ENCODE assay signal across 8 cellular contexts in genomic region chr11:6746086-6746618, GRCh38. TPM values are rescaled to one million over a fixed set of nuclear protein-coding genes. Genes with fewer than 3 reads are reported as not detected.
DNase-seq lines count a peak whose midpoint lies in the region; ATAC-seq and TF ChIP-seq lines count a peak whose summit lies in the region.

No MANE protein-coding gene starts in this region.

- ATAC-seq in heart left ventricle, result peak in 2 of 4 donors; percentile 42 to 86
- peak; percentile 84 for ATAC-seq in HG03196 (IDR thresholded peaks at IDR 0.05; ENCODE audit: unreplicated experiment)
- ATAC-seq in right lobe of liver, result peak; percentile 67 to 95 (median 88)
- no peak for ATAC-seq in GM23338

- no peaks in the 10 kb centered on the region for H4K20me1 ChIP-seq in GM23338 (replicated peaks; ENCODE audit: insufficient read depth)

- H3K4me1 Mint-ChIP-seq in GM23338, result no peaks in the 10 kb centered on the region

- H3K9me2 ChIP-seq in GM23338 (ENCODE audit: insufficient read depth), result peaks cover 7% of the 10 kb centered on the region; the same call in 1 of the 2 replicates

- no peak for TF ChIP-seq POLR2A in heart left ventricle (IDR thresholded peaks at IDR 0.05)
- TF ChIP-seq POLR2A in right lobe of liver (IDR thresholded peaks at IDR 0.05), result peak; percentile 50

- no peaks in the 10 kb centered on the region for H3K79me2 ChIP-seq in GM23338 (replicated peaks; ENCODE audit: insufficient read depth)

- H3K4me3 ChIP-seq in heart left ventricle (peak overlapping the region; percentile 12 to 65 (median 47)), right lobe of liver (peak overlapping the region in 2 of 3 donors; percentile 13 to 23), GM23338 (no peak overlapping the region)

- H3K9me3 Mint-ChIP-seq in GM23338, result no peaks in the 10 kb centered on the region

- no peaks in the 10 kb centered on the region for H3K27me3 Mint-ChIP-seq in GM23338 (ENCODE audit: insufficient read depth, low read depth, poor library complexity)

- H3K9me3 ChIP-seq in heart left ventricle (no peaks in the 10 kb centered on the region), right lobe of liver (no peaks in the 10 kb centered on the region)

- H3K27ac ChIP-seq in heart left ventricle (peak overlapping the region; percentile 56 to 98 (median 78)), right lobe of liver (peak overlapping the region; percentile 52 to 71 (median 58)), GM23338 (ENCODE audit: low read depth) (no peak overlapping the region)

- no peak overlapping the region for H3K27ac Mint-ChIP-seq in GM23338

- H3K36me3 Mint-ChIP-seq in GM23338 (ENCODE audit: low read depth), result no peaks in the 10 kb centered on the region

- no peaks in the 10 kb centered on the region for H3K27me3 ChIP-seq in heart left ventricle
- no peaks in the 10 kb centered on the region for H3K27me3 ChIP-seq in right lobe of liver
- no peaks in the 10 kb centered on the region for H3K27me3 ChIP-seq in GM23338 (ENCODE audit: insufficient read depth)

- no peaks in the 10 kb centered on the region for H3F3A ChIP-seq in GM23338 (replicated peaks; ENCODE audit: low read depth)

- H3K4me2 ChIP-seq in GM23338, result no peak overlapping the region

- H2AFZ ChIP-seq in GM23338, result no peak overlapping the region

- H3K36me3 ChIP-seq in heart left ventricle (no peaks in the 10 kb centered on the region), right lobe of liver (no peaks in the 10 kb centered on the region), GM23338 (ENCODE audit: insufficient read depth) (no peaks in the 10 kb centered on the region)

- no peak overlapping the region for H3K4me3 Mint-ChIP-seq in GM23338

- peaks cover 0 to 49% (median 2%) of the 10 kb centered on the region in 12 donors for H3K4me1 ChIP-seq in heart left ventricle
- no peaks in the 10 kb centered on the region for H3K4me1 ChIP-seq in right lobe of liver
- no peaks in the 10 kb centered on the region for H3K4me1 ChIP-seq in GM23338 (ENCODE audit: insufficient read depth)

- DNase-seq in heart left ventricle, result peak in 2 of 5 donors; percentile 23 to 24
- DNase-seq in cardiac septum (ENCODE audit: low spot score), result no peak
- DNase-seq in activated CD8-positive, alpha-beta memory T cell treated with anti-CD3 and anti-CD28 coated beads, Interleukin-2, amount 50 U/mL, for 4 hours, result peak; percentile 26
- peak in 1 of 3 donors; percentile 28 for DNase-seq in right lobe of liver
- no peak for DNase-seq in SKM-1 (lab: John Stamatoyannopoulos, UW; ENCODE audit: unreplicated experiment)
- DNase-seq in NCI-H82 (lab: John Stamatoyannopoulos, UW), result no peak
- DNase-seq in GM23338 (ENCODE audit: low spot score), result no peak

- WGBS in heart left ventricle, 4 donors, result 33 to 48% (median 44%) methylated on average over 5 of the region's 5 CpGs
- 32% methylated on average over 5 of the region's 5 CpGs for WGBS in right lobe of liver (ENCODE audit: insufficient coverage, low coverage, low lambda C conversion rate, missing lambda C conversion rate)

- intact Hi-C loops in heart left ventricle (cut with DNase I), result no loop called here
- intact Hi-C loops in cardiac septum (cut with DNase I), result no loop called here
- intact Hi-C loops in right lobe of liver (cut with DNase I), result no loop called here

- no peak for TF ChIP-seq CTCF in heart left ventricle (IDR thresholded peaks at IDR 0.05)
- TF ChIP-seq CTCF in right lobe of liver (IDR thresholded peaks at IDR 0.05), result no peak
- no peak for TF ChIP-seq CTCF in GM23338 (conservative IDR thresholded peaks at IDR 0.05; ENCODE audit: low read depth in 2 of 2)

TF ChIP-seq in GM23338, 12 proteins besides CTCF, POLR2A, EP300 and RAD21 (continues in another document):
- TF ChIP-seq ZNF331 (CRISPR knock-in tag; IDR thresholded peaks at IDR 0.05; ENCODE audit: low read depth), result no peak
- no peak for TF ChIP-seq EZH2 (IDR thresholded peaks at IDR 0.05; ENCODE audit: low read depth, unreplicated experiment)
- no peak for TF ChIP-seq JUNB (IDR thresholded peaks at IDR 0.05; ENCODE audit: unreplicated experiment)
- no peak for TF ChIP-seq EZH2phosphoT487 (IDR thresholded peaks at IDR 0.05; ENCODE audit: unreplicated experiment)
- TF ChIP-seq NANOG (IDR thresholded peaks at IDR 0.05; ENCODE audit: borderline replicate concordance), result no peak
- TF ChIP-seq, protein P1, sequence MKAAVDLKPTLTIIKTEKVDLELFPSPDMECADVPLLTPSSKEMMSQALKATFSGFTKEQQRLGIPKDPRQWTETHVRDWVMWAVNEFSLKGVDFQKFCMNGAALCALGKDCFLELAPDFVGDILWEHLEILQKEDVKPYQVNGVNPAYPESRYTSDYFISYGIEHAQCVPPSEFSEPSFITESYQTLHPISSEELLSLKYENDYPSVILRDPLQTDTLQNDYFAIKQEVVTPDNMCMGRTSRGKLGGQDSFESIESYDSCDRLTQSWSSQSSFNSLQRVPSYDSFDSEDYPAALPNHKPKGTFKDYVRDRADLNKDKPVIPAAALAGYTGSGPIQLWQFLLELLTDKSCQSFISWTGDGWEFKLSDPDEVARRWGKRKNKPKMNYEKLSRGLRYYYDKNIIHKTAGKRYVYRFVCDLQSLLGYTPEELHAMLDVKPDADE (IDR thresholded peaks at IDR 0.05), result no peak
- no peak for TF ChIP-seq STAT1 (IDR thresholded peaks at IDR 0.05; ENCODE audit: unreplicated experiment)
- TF ChIP-seq POLR2AphosphoS5 (IDR thresholded peaks at IDR 0.05; ENCODE audit: low read depth), result no peak
- TF ChIP-seq REST (IDR thresholded peaks at IDR 0.05; ENCODE audit: unreplicated experiment), result no peak
- TF ChIP-seq ZNF114 (CRISPR knock-in tag; IDR thresholded peaks at IDR 0.05), result no peak
- TF ChIP-seq CREB1 (CRISPR knock-in tag; IDR thresholded peaks at IDR 0.05; ENCODE audit: low read depth), result no peak

RNA-seq across cellular contexts. Expression of gene OR2AG2, which starts 25.6 kb away (rescaled TPM):
- not detected for total RNA-seq in heart left ventricle
- polyA plus RNA-seq in heart left ventricle, result under 1 TPM in 1 of 2 donors, not detected in 1; 0.01 TPM
- not detected for total RNA-seq in cardiac septum
- total RNA-seq in right lobe of liver, result under 1 TPM in 1 of 6 experiments, not detected in 5; 0.07 TPM
- total RNA-seq in GM23338 (2014; rRNA removed; shearing (Covaris generic)), result 0.31 and 0.45 TPM in 2 replicates
- polyA plus RNA-seq in GM23338 (2016; fragmentation: Nextera tagmentation; extraction: Ambion mirVana), result 0.11 and 0.26 TPM in 2 replicates

RNA-seq across cellular contexts. Expression of gene OR2AG1, which starts 36.7 kb away (rescaled TPM):
- total RNA-seq in heart left ventricle, result not detected
- not detected for polyA plus RNA-seq in heart left ventricle
- not detected for total RNA-seq in cardiac septum
- not detected for total RNA-seq in right lobe of liver
- total RNA-seq in GM23338 (2014; rRNA removed; shearing (Covaris generic)), result 0.04 TPM in 1 of 2 replicates, not detected in the other
- 0.07 and 0.16 TPM in 2 replicates for polyA plus RNA-seq in GM23338 (2016; fragmentation: Nextera tagmentation; extraction: Ambion mirVana)

RNA-seq across cellular contexts. Expression of gene OR6A2, which starts 53.3 kb away (rescaled TPM):
- total RNA-seq in heart left ventricle (under 1 TPM in 1 of 9 donors, not detected in 8; 0.29 TPM), cardiac septum (not detected), right lobe of liver (under 1 TPM in 2 of 6 experiments, not detected in 4; 0.04 to 0.49 TPM)
- polyA plus RNA-seq in heart left ventricle (not detected), GM23338 (2016; fragmentation: Nextera tagmentation; extraction: Ambion mirVana) (0.06 and 0.07 TPM in 2 replicates)
- total RNA-seq in GM23338 (2014; rRNA removed; shearing (Covaris generic)), result 0.97 and 1.7 TPM in 2 replicates
